In the genomic region with DNA sequence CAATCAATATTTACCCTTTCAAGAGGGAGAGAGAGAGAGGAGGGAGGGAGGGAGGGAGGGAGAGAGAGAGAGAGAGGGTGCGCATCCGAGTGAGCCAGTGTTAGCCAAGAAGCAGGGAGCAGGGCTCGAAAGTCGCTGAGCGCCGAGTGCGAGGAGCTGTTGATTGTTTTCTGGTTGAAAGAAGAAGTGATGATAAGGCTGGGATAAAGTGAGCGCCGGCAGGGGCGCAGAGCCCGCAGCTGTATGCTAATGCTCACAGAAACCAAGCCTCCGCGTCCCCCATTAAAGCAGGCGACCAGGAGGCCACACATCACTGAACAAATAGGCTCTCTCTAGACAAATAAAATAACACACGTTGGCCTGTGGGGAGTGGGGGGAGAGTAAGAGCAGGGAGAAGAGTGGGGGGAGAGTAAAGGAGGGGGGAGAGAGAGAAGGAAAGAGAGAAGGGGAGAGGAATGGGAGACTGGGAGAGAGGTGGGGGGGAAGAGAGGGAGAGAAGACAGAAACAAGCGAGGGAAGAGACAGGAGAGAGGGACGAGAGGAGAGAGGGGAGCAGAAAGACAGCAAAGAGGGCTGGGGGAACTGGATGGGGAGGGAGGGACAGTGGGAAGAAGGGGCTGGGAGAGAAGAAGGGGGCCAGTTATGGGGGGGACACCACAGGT, we compare ENCODE assay signal across 10 cellular contexts. TPM values are rescaled to one million over a fixed set of nuclear protein-coding genes. Genes with fewer than 3 reads are reported as not detected.
A peak's percentile ranks its signal among the peaks of the same experiment; 100 is the strongest.
DNase-seq lines count a peak whose midpoint lies in the region; TF ChIP-seq lines count a peak whose summit lies in the region.
"Had no signal": no experiment of that assay in that cellular context is flagged by ENCODE, and none has a peak within 500 bp of the region (broad histone marks: within the 10 kb centered on the region; RNA-seq: fewer than 3 reads in every experiment).

No MANE protein-coding gene starts in this region.

- H3K27me3 Mint-ChIP-seq in endothelial cell (ENCODE audit: unreplicated experiment) = peaks cover 26% of the 10 kb centered on the region

- TF ChIP-seq CTCF in endothelial cell (IDR thresholded peaks at IDR 0.05; ENCODE audit: unreplicated experiment) = no peak

- no peak overlapping the region for H3K4me3 Mint-ChIP-seq in endothelial cell (ENCODE audit: unreplicated experiment)
- H3K4me3 Mint-ChIP-seq: CD4-positive, CD25-positive, alpha-beta regulatory T cell had no signal

- H3K4me1 Mint-ChIP-seq in endothelial cell (ENCODE audit: unreplicated experiment) = peaks cover 5% of the 10 kb centered on the region

- H3K36me3 Mint-ChIP-seq in endothelial cell (ENCODE audit: low read depth, unreplicated experiment) = no peaks in the 10 kb centered on the region
- H3K36me3 Mint-ChIP-seq: CD4-positive, CD25-positive, alpha-beta regulatory T cell had no signal

- peak; percentile 19 for DNase-seq in stimulated activated CD4-positive, alpha-beta T cell treated with anti-CD3 and anti-CD28 coated beads, Interleukin-15, amount 100 ng/mL, for 24 hours
- DNase-seq in stimulated activated CD4-positive, alpha-beta T cell treated with anti-CD3 and anti-CD28 coated beads, Interleukin-2, amount 100 ng/mL, for 48 hours = no peak
- DNase-seq in NCI-H446 (lab: John Stamatoyannopoulos, UW) (peak; percentile 75 to 76), endothelial cell (ENCODE audit: low spot score) (peak; percentile 32), middle frontal gyrus (ENCODE audit: extremely low spot score, low spot score) (no peak), H4 (ENCODE audit: low spot score) (no peak), GM19238 (ENCODE audit: insufficient read length, low spot score) (no peak), glomerular visceral epithelial cell (ENCODE audit: extremely low spot score) (no peak)
- DNase-seq: CD4-positive, CD25-positive, alpha-beta regulatory T cell; psoas muscle had no signal

- H3K9me3 Mint-ChIP-seq in endothelial cell (ENCODE audit: unreplicated experiment) = no peaks in the 10 kb centered on the region

- no peak overlapping the region for H3K27ac Mint-ChIP-seq in endothelial cell (ENCODE audit: unreplicated experiment)
- H3K27ac Mint-ChIP-seq: CD4-positive, CD25-positive, alpha-beta regulatory T cell had no signal

RNA-seq across cellular contexts. Expression of a gene that starts 5.0 kb away (rescaled TPM):
- total RNA-seq in endothelial cell (ENCODE audit: unreplicated experiment) = not detected
- 0.14 and 0.18 TPM in 2 replicates for total RNA-seq in H4 (2014; rRNA removed; shearing (Covaris generic))

Comparison
In these comparisons a context has a peak if more than half of its experiments do, and no peak if none do; other contexts are left out.
1. DNase-seq: peak in stimulated activated CD4-positive, alpha-beta T cell treated with anti-CD3 and anti-CD28 coated beads, Interleukin-15, amount 100 ng/mL, for 24 hours (single experiment), NCI-H446 (2 of 2) and endothelial cell (single experiment); none in stimulated activated CD4-positive, alpha-beta T cell treated with anti-CD3 and anti-CD28 coated beads, Interleukin-2, amount 100 ng/mL, for 48 hours (0 of 2), middle frontal gyrus (single experiment), H4 (single experiment), GM19238 (single experiment) and glomerular visceral epithelial cell (single experiment).